Comparison of ENCODE assay signal across 8 cellular contexts in the genomic region with DNA sequence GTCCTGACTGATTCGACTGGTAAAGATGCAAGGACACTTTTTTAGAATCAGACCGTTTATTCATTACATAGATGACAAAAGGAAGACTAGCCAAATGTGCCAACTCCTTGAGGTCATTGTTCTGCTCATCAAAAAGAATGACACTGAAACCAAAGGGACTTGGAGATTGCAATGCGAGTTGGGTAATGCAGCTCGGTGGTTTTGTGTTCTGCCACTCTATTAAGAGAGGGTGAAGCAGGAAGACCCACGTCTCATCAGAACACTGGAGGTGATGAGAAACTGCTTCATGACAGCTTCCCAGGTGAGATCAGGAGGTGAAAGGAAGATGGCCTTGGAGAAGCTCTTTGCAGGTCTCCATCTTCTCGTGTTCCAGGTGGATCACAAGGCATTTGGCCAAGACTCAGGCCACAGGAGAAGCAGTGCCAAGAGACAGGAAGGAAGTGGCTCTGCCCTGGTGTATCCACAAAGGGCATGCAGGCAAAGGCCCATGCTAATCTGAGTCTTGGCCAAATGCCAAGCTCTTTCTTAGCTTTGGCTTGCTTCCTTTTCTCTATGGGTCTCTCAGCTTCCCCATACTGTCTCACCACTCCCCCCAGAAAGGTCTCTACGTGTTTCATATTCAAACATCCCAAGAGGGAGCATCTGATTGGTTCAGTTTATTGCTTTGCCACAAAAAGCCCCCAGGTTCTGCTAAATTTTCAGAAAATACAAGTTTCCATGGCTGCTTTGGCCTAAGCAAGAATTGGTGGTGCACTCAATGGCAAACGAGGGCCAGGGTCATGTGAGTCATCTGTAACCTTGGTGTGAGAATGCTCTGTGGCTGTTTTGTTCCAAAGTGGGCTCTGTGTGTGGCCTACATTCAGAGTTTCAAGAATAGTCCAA. TPM values are rescaled to one million over a fixed set of nuclear protein-coding genes. Genes with fewer than 3 reads are reported as not detected.
A peak's percentile ranks its signal among the peaks of the same experiment; 100 is the strongest.
DNase-seq lines count a peak whose midpoint lies in the region; ATAC-seq and TF ChIP-seq lines count a peak whose summit lies in the region.

No MANE protein-coding gene starts in this region.

- H2AFZ ChIP-seq in KMS-11 (ENCODE audit: low read depth), result no peak overlapping the region

- H3K4me2 ChIP-seq in KMS-11, result peak overlapping the region; percentile 74

- no peak overlapping the region for H3K4me3 ChIP-seq in KMS-11 (IDR thresholded peaks at IDR 0.05; ENCODE audit: insufficient read depth, low read depth, low read length)

- no peaks in the 10 kb centered on the region for H3K36me3 ChIP-seq in KMS-11 (ENCODE audit: insufficient read depth)

- peak overlapping the region; percentile 85 for H3K27ac Mint-ChIP-seq in activated T-cell treated with anti-CD3 and anti-CD28 coated beads, Interleukin-2, amount 50 U/mL, for 72 hours
- peak overlapping the region; percentile 89 to 96 for H3K27ac Mint-ChIP-seq in natural killer cell treated with Interleukin-12 subunit alpha and Interleukin-12 subunit beta and Interleukin-15 and Interleukin-18, amount 100 ng/mL, for 72 hours
- H3K27ac Mint-ChIP-seq in chondrocyte (ENCODE audit: unreplicated experiment), result no peak overlapping the region

- peaks cover 24% of the 10 kb centered on the region for H3K79me2 ChIP-seq in KMS-11 (ENCODE audit: insufficient read depth, low read depth)

- peak overlapping the region; percentile 79 to 83 for H3K4me3 Mint-ChIP-seq in activated T-cell treated with anti-CD3 and anti-CD28 coated beads, Interleukin-2, amount 50 U/mL, for 72 hours
- H3K4me3 Mint-ChIP-seq in natural killer cell treated with Interleukin-12 subunit alpha and Interleukin-12 subunit beta and Interleukin-15 and Interleukin-18, amount 100 ng/mL, for 72 hours, result peak overlapping the region; percentile 67
- no peak overlapping the region for H3K4me3 Mint-ChIP-seq in chondrocyte (ENCODE audit: unreplicated experiment)

- no peak overlapping the region for H3K9ac ChIP-seq in KMS-11

- no peaks in the 10 kb centered on the region for H3K27me3 Mint-ChIP-seq in activated T-cell treated with anti-CD3 and anti-CD28 coated beads, Interleukin-2, amount 50 U/mL, for 72 hours (ENCODE audit: low read depth)
- no peaks in the 10 kb centered on the region for H3K27me3 Mint-ChIP-seq in natural killer cell treated with Interleukin-12 subunit alpha and Interleukin-12 subunit beta and Interleukin-15 and Interleukin-18, amount 100 ng/mL, for 72 hours
- H3K27me3 Mint-ChIP-seq in chondrocyte (ENCODE audit: low read depth), result no peaks in the 10 kb centered on the region

- ATAC-seq in GM19463 (IDR thresholded peaks at IDR 0.05; ENCODE audit: unreplicated experiment), result peak; percentile 47
- peak; percentile 75 to 81 for ATAC-seq in activated T-cell treated with anti-CD3 and anti-CD28 coated beads, Interleukin-2, amount 50 U/mL, for 72 hours (replicated peaks in 1 of 2)
- ATAC-seq in natural killer cell treated with Interleukin-12 subunit alpha and Interleukin-12 subunit beta and Interleukin-15 and Interleukin-18, amount 100 ng/mL, for 72 hours, result peak; percentile 66 to 75

- peaks cover 51% of the 10 kb centered on the region for H3K4me1 Mint-ChIP-seq in activated T-cell treated with anti-CD3 and anti-CD28 coated beads, Interleukin-2, amount 50 U/mL, for 72 hours (ENCODE audit: low read depth)
- peaks cover 38 to 41% of the 10 kb centered on the region in 2 donors for H3K4me1 Mint-ChIP-seq in natural killer cell treated with Interleukin-12 subunit alpha and Interleukin-12 subunit beta and Interleukin-15 and Interleukin-18, amount 100 ng/mL, for 72 hours (ENCODE audit: low read depth in 2 of 2)
- H3K4me1 Mint-ChIP-seq in chondrocyte (ENCODE audit: low read depth), result peaks cover under 1% of the 10 kb centered on the region

- H3K4me1 ChIP-seq in KMS-11 (ENCODE audit: low read depth, poor library complexity, severe bottlenecking), result peaks cover 32% of the 10 kb centered on the region

- H3K27me3 ChIP-seq in KMS-11 (ENCODE audit: insufficient read depth, low read depth), result no peaks in the 10 kb centered on the region

- no peaks in the 10 kb centered on the region for H4K20me1 ChIP-seq in KMS-11 (ENCODE audit: insufficient read depth)

- DNase-seq in CMK (ENCODE audit: low read depth), result peak; percentile 96
- peak; percentile 58 to 60 for DNase-seq in activated T-cell treated with anti-CD3 and anti-CD28 coated beads, Interleukin-2, amount 50 U/mL, for 72 hours
- no peak for DNase-seq in natural killer cell treated with Interleukin-12 subunit alpha and Interleukin-12 subunit beta and Interleukin-15 and Interleukin-18, amount 100 ng/mL, for 72 hours (ENCODE audit: low spot score)
- no peak for DNase-seq in chondrocyte (ENCODE audit: low spot score)
- no peak for DNase-seq in effector CD4-positive, alpha-beta T cell
- no peak for DNase-seq in EL

- TF ChIP-seq CTCF in KMS-11 (conservative IDR thresholded peaks at IDR 0.05; ENCODE audit: low read depth, low read length) (no peak), chondrocyte (IDR thresholded peaks at IDR 0.05) (no peak)

- no peaks in the 10 kb centered on the region for H3K36me3 Mint-ChIP-seq in activated T-cell treated with anti-CD3 and anti-CD28 coated beads, Interleukin-2, amount 50 U/mL, for 72 hours (ENCODE audit: insufficient read depth in 2 of 2)
- no peaks in the 10 kb centered on the region for H3K36me3 Mint-ChIP-seq in natural killer cell treated with Interleukin-12 subunit alpha and Interleukin-12 subunit beta and Interleukin-15 and Interleukin-18, amount 100 ng/mL, for 72 hours
- H3K36me3 Mint-ChIP-seq in chondrocyte (ENCODE audit: low read depth), result no peaks in the 10 kb centered on the region

- H3K27ac ChIP-seq in KMS-11, result peak overlapping the region; percentile 96; the same call in 1 of the 2 replicates

- H3K9me3 Mint-ChIP-seq in activated T-cell treated with anti-CD3 and anti-CD28 coated beads, Interleukin-2, amount 50 U/mL, for 72 hours, result peaks cover 0 to 2% of the 10 kb centered on the region in 2 donors
- H3K9me3 Mint-ChIP-seq in natural killer cell treated with Interleukin-12 subunit alpha and Interleukin-12 subunit beta and Interleukin-15 and Interleukin-18, amount 100 ng/mL, for 72 hours, result peaks cover 2% of the 10 kb centered on the region
- no peaks in the 10 kb centered on the region for H3K9me3 Mint-ChIP-seq in chondrocyte (ENCODE audit: low read depth)

RNA-seq across cellular contexts. Expression of gene CCT8, which starts 5.7 kb away (rescaled TPM):
- total RNA-seq in activated T-cell treated with anti-CD3 and anti-CD28 coated beads, Interleukin-2, amount 50 U/mL, for 72 hours, result 100 to 1,000 TPM; 285 to 355 TPM
- total RNA-seq in natural killer cell treated with Interleukin-12 subunit alpha and Interleukin-12 subunit beta and Interleukin-15 and Interleukin-18, amount 100 ng/mL, for 72 hours, result 100 to 1,000 TPM; 269 to 354 TPM
- 126 to 132 TPM (median 127 TPM) in 3 replicates for total RNA-seq in chondrocyte

RNA-seq across cellular contexts. Expression of gene MAP3K7CL, which starts 51.3 kb away (rescaled TPM):
- total RNA-seq in activated T-cell treated with anti-CD3 and anti-CD28 coated beads, Interleukin-2, amount 50 U/mL, for 72 hours, result 10 to 100 TPM in 1 of 2 donors, 1 to 10 TPM in 1; 9.6 to 10.3 TPM
- 1 to 10 TPM; 2.4 to 6.1 TPM for total RNA-seq in natural killer cell treated with Interleukin-12 subunit alpha and Interleukin-12 subunit beta and Interleukin-15 and Interleukin-18, amount 100 ng/mL, for 72 hours
- total RNA-seq in chondrocyte, result 12.8 to 99.2 TPM (median 93.1 TPM) in 3 replicates

RNA-seq across cellular contexts. Expression of gene USP16, which starts 54.7 kb away (rescaled TPM):
- total RNA-seq in activated T-cell treated with anti-CD3 and anti-CD28 coated beads, Interleukin-2, amount 50 U/mL, for 72 hours, result 10 to 100 TPM; 46.4 to 47.0 TPM
- 10 to 100 TPM; 44.5 to 57.5 TPM for total RNA-seq in natural killer cell treated with Interleukin-12 subunit alpha and Interleukin-12 subunit beta and Interleukin-15 and Interleukin-18, amount 100 ng/mL, for 72 hours
- 20.9 to 27.0 TPM (median 22.5 TPM) in 3 replicates for total RNA-seq in chondrocyte

RNA-seq across cellular contexts. Expression of gene RWDD2B, which starts 60.0 kb away (rescaled TPM):
- total RNA-seq in activated T-cell treated with anti-CD3 and anti-CD28 coated beads, Interleukin-2, amount 50 U/mL, for 72 hours, result 10 to 100 TPM; 17.9 to 18.5 TPM
- total RNA-seq in natural killer cell treated with Interleukin-12 subunit alpha and Interleukin-12 subunit beta and Interleukin-15 and Interleukin-18, amount 100 ng/mL, for 72 hours, result 10 to 100 TPM in 1 of 2 donors, 1 to 10 TPM in 1; 7.5 to 11.0 TPM
- 8.8 to 11.0 TPM (median 10.7 TPM) in 3 replicates for total RNA-seq in chondrocyte

Comparison
In these comparisons a context has a peak if more than half of its experiments do, and no peak if none do; other contexts are left out.
1. DNase-seq: peak in CMK (single experiment) and activated T-cell treated with anti-CD3 and anti-CD28 coated beads, Interleukin-2, amount 50 U/mL, for 72 hours (2 of 2); none in natural killer cell treated with Interleukin-12 subunit alpha and Interleukin-12 subunit beta and Interleukin-15 and Interleukin-18, amount 100 ng/mL, for 72 hours (single experiment), chondrocyte (single experiment), effector CD4-positive, alpha-beta T cell (single experiment) and EL (single experiment).
2. Peak in every context shown above with its lines, with median percentiles within 50 percentile points of each other: ATAC-seq.